8 cellular contexts compared by ENCODE assay signal in genomic region chr13:99310382-99311031, GRCh38. TPM values are rescaled to one million over a fixed set of nuclear protein-coding genes. Genes with fewer than 3 reads are reported as not detected.
DNase-seq lines count a peak whose midpoint lies in the region; ATAC-seq and TF ChIP-seq lines count a peak whose summit lies in the region.

No MANE protein-coding gene starts in this region.

- no peaks in the 10 kb centered on the region for H3K27me3 ChIP-seq in Peyer's patch

- peak overlapping the region in 1 of 4 donors; percentile 32 for H3K27ac ChIP-seq in Peyer's patch

- H3K4me3 ChIP-seq in Peyer's patch, result no peak overlapping the region

- TF ChIP-seq POLR2A in Peyer's patch (IDR thresholded peaks at IDR 0.05), result no peak

- DNase-seq in AML-193 (lab: John Stamatoyannopoulos, UW) (peak; percentile 68 to 78), MV-4-11 (lab: John Stamatoyannopoulos, UW) (peak; percentile 91), fibroblast of peridontal ligament (ENCODE audit: extremely low read depth) (peak; percentile 86), OCI-M2 (lab: John Stamatoyannopoulos, UW; ENCODE audit: unreplicated experiment) (no peak), inferior parietal cortex (ENCODE audit: extremely low spot score) (no peak), Peyer's patch (no peak)

- no peaks in the 10 kb centered on the region for H3K36me3 ChIP-seq in Peyer's patch

- no peak for TF ChIP-seq CTCF in Peyer's patch (IDR thresholded peaks at IDR 0.05)

- peaks cover 0 to 16% (median 5%) of the 10 kb centered on the region in 4 donors for H3K4me1 ChIP-seq in Peyer's patch

- ATAC-seq in GM21390 (IDR thresholded peaks at IDR 0.05; ENCODE audit: unreplicated experiment), result peak; percentile 41
- ATAC-seq in HG03571 (IDR thresholded peaks at IDR 0.05; ENCODE audit: unreplicated experiment), result no peak

- H3K9me3 ChIP-seq in Peyer's patch, result no peaks in the 10 kb centered on the region

RNA-seq across cellular contexts. Expression of gene GPR183, which starts 3.3 kb away (rescaled TPM):
- 10 to 100 TPM in 1 of 4 donors, 1 to 10 TPM in 3; 1.1 to 24.8 (median 3.9) TPM for total RNA-seq in Peyer's patch

RNA-seq across cellular contexts. Expression of gene GPR18, which starts 52.3 kb away (rescaled TPM):
- 1 to 10 TPM in 1 of 4 donors, under 1 TPM in 1, not detected in 2; 0.53 to 4.1 TPM for total RNA-seq in Peyer's patch

Comparison
In these comparisons a context has a peak if more than half of its experiments do, and no peak if none do; other contexts are left out.
1. DNase-seq: peak in AML-193 (2 of 2), MV-4-11 (single experiment) and fibroblast of peridontal ligament (single experiment); none in OCI-M2 (single experiment), inferior parietal cortex (single experiment) and Peyer's patch (0 of 3).